ENCODE assay signal across 34 cellular contexts in genomic region chr1:160669802-160670201, GRCh38. TPM values are rescaled to one million over a fixed set of nuclear protein-coding genes. Genes with fewer than 3 reads are reported as not detected.
"Had no signal": no experiment of that assay in that cellular context is flagged by ENCODE, and none has a peak within 500 bp of the region (broad histone marks: within the 10 kb centered on the region; RNA-seq: fewer than 3 reads in every experiment).

No MANE protein-coding gene starts in this region.

- H3K27ac ChIP-seq: PC-9, RWPE1, SJCRH30, SK-N-MC had no signal

- H3K4me2 ChIP-seq: PC-9 had no signal

- H3K4me1 ChIP-seq: SJCRH30 had no signal

- H3K27me3 ChIP-seq: SJCRH30 had no signal

- H3K36me3 ChIP-seq: MG63, SJCRH30 had no signal

- H3K4me3 ChIP-seq: MG63, PC-9, SJCRH30, SK-N-MC had no signal

- DNase-seq: Kasumi-1, KG1, MG63, NCI-H1048, NCI-H1092 treated with DMSO at 0.1 percent for 48 hours, NCI-H1105 treated with DMSO at 0.1 percent for 48 hours, NCI-H1417, NCI-H1436, NCI-H146, NCI-H1694, NCI-H187, NCI-H1930, NCI-H2029 treated with DMSO at 0.1 percent for 48 hours, NCI-H2081 treated with DMSO at 0.1 percent for 48 hours, NCI-H2107, NCI-H2171, NCI-H2227 treated with DMSO at 0.1 percent for 48 hours, NCI-H345, NCI-H446, NCI-H524, NCI-H526, NCI-H69, NCI-H748 treated with DMSO at 0.1 percent for 48 hours, NCI-H82, PC-9, SHP77, SIG-M5, SJCRH30 had no signal

RNA-seq across cellular contexts. Expression of gene SLAMF1, which starts 23.0 kb away (rescaled TPM):
- total RNA-seq: M059J, NCI-H460, PC-9, SJCRH30, SK-MEL-5 had no signal

RNA-seq across cellular contexts. Expression of gene CD48, which starts 41.8 kb away (rescaled TPM):
- total RNA-seq: NCI-H460, PC-9, RPMI7951, SJCRH30, SK-MEL-5 had no signal
